20 cellular contexts compared by ENCODE assay signal in genomic region chr17:35159926-35160325, GRCh38. TPM values are rescaled to one million over a fixed set of nuclear protein-coding genes. Genes with fewer than 3 reads are reported as not detected.
DNase-seq lines count a peak whose midpoint lies in the region; ATAC-seq and TF ChIP-seq lines count a peak whose summit lies in the region.
"Had no signal": no experiment of that assay in that cellular context is flagged by ENCODE, and none has a peak within 500 bp of the region (broad histone marks: within the 10 kb centered on the region; RNA-seq: fewer than 3 reads in every experiment).

No MANE protein-coding gene starts in this region.

- no peaks in the 10 kb centered on the region for H3K36me3 Mint-ChIP-seq in activated naive CD4-positive, alpha-beta T cell treated with anti-CD3 and anti-CD28 coated beads, Interleukin-2, amount 50 U/mL, for 24 hours
- H3K36me3 Mint-ChIP-seq in effector memory CD8-positive, alpha-beta T cell (ENCODE audit: insufficient read depth), result peaks cover 9% of the 10 kb centered on the region
- no peaks in the 10 kb centered on the region for H3K36me3 Mint-ChIP-seq in natural killer cell treated with Interleukin-12 subunit alpha and Interleukin-12 subunit beta and Interleukin-15 and Interleukin-18, amount 100 ng/mL, for 72 hours

- H3K4me1 Mint-ChIP-seq in activated naive CD4-positive, alpha-beta T cell treated with anti-CD3 and anti-CD28 coated beads, Interleukin-2, amount 50 U/mL, for 24 hours, result peaks cover 47% of the 10 kb centered on the region
- peaks cover 32 to 41% of the 10 kb centered on the region in 2 donors for H3K4me1 Mint-ChIP-seq in effector memory CD8-positive, alpha-beta T cell (ENCODE audit: low read depth in 2 of 2)
- H3K4me1 Mint-ChIP-seq in natural killer cell treated with Interleukin-12 subunit alpha and Interleukin-12 subunit beta and Interleukin-15 and Interleukin-18, amount 100 ng/mL, for 72 hours (ENCODE audit: low read depth in 2 of 2), result peaks cover 36 to 37% of the 10 kb centered on the region in 2 donors

- no peak for DNase-seq in activated naive CD4-positive, alpha-beta T cell treated with anti-CD3 and anti-CD28 coated beads, Interleukin-2, amount 50 U/mL, for 16 hours
- DNase-seq in RWPE1 (ENCODE audit: low spot score), result no peak
- DNase-seq in effector memory CD8-positive, alpha-beta T cell, result no peak
- DNase-seq in natural killer cell treated with Interleukin-12 subunit alpha and Interleukin-12 subunit beta and Interleukin-15 and Interleukin-18, amount 100 ng/mL, for 72 hours (ENCODE audit: low spot score), result no peak
- DNase-seq in Right ventricle myocardium inferior (ENCODE audit: missing footprints), result no peak
- DNase-seq in DMS 273 (lab: John Stamatoyannopoulos, UW; ENCODE audit: unreplicated experiment), result no peak
- DNase-seq in OCI-M2 (lab: John Stamatoyannopoulos, UW; ENCODE audit: unreplicated experiment), result no peak
- DNase-seq: EL, NCI-H1105, NCI-H1694, NCI-H2107, NCI-H2227 treated with DMSO at 0.1 percent for 48 hours, NCI-H524, SHP77 treated with DMSO at 0.1 percent for 48 hours had no signal

- intact Hi-C loops in Right ventricle myocardium inferior (cut with DNase I), result no loop called here

- peak overlapping the region; percentile 58; the same call in 1 of the 2 replicates for H3K27ac ChIP-seq in RWPE1
- H3K27ac ChIP-seq: BLaER1, KMS-11 had no signal

- no peaks in the 10 kb centered on the region for H3K27me3 Mint-ChIP-seq in activated naive CD4-positive, alpha-beta T cell treated with anti-CD3 and anti-CD28 coated beads, Interleukin-2, amount 50 U/mL, for 24 hours
- H3K27me3 Mint-ChIP-seq in effector memory CD8-positive, alpha-beta T cell, result no peaks in the 10 kb centered on the region
- no peaks in the 10 kb centered on the region for H3K27me3 Mint-ChIP-seq in natural killer cell treated with Interleukin-12 subunit alpha and Interleukin-12 subunit beta and Interleukin-15 and Interleukin-18, amount 100 ng/mL, for 72 hours

- TF ChIP-seq CTCF in RWPE1 (conservative IDR thresholded peaks at IDR 0.05; ENCODE audit: low read depth), result no peak

- peak overlapping the region; percentile 3 for H3K27ac Mint-ChIP-seq in activated naive CD4-positive, alpha-beta T cell treated with anti-CD3 and anti-CD28 coated beads, Interleukin-2, amount 50 U/mL, for 24 hours
- peak overlapping the region; percentile 55 to 66 for H3K27ac Mint-ChIP-seq in effector memory CD8-positive, alpha-beta T cell
- peak overlapping the region; percentile 83 to 85 for H3K27ac Mint-ChIP-seq in natural killer cell treated with Interleukin-12 subunit alpha and Interleukin-12 subunit beta and Interleukin-15 and Interleukin-18, amount 100 ng/mL, for 72 hours

- CTCF ChIA-PET in RWPE1 (lab: Yijun Ruan, JAX), result interaction anchor here (0.9 kb wide), 1 partner anchor 374 kb away, joined by 4 read pairs; no protein-coding TSS in a partner anchor

- no peak for ATAC-seq in effector memory CD8-positive, alpha-beta T cell (replicated peaks)
- no peak for ATAC-seq in natural killer cell treated with Interleukin-12 subunit alpha and Interleukin-12 subunit beta and Interleukin-15 and Interleukin-18, amount 100 ng/mL, for 72 hours
- no peak for ATAC-seq in Right ventricle myocardium inferior
- ATAC-seq: HepG2 had no signal

- no peak overlapping the region for H3K4me3 Mint-ChIP-seq in activated naive CD4-positive, alpha-beta T cell treated with anti-CD3 and anti-CD28 coated beads, Interleukin-2, amount 50 U/mL, for 24 hours
- H3K4me3 Mint-ChIP-seq in effector memory CD8-positive, alpha-beta T cell, result peak overlapping the region; percentile 42 to 68
- peak overlapping the region; percentile 81 for H3K4me3 Mint-ChIP-seq in natural killer cell treated with Interleukin-12 subunit alpha and Interleukin-12 subunit beta and Interleukin-15 and Interleukin-18, amount 100 ng/mL, for 72 hours

- POLR2A ChIA-PET in RWPE1 (lab: Yijun Ruan, JAX; ENCODE audit: low non-redundant PET), result no interaction called here

- H3K9me3 Mint-ChIP-seq in activated naive CD4-positive, alpha-beta T cell treated with anti-CD3 and anti-CD28 coated beads, Interleukin-2, amount 50 U/mL, for 24 hours, result no peaks in the 10 kb centered on the region
- H3K9me3 Mint-ChIP-seq in effector memory CD8-positive, alpha-beta T cell, result no peaks in the 10 kb centered on the region
- no peaks in the 10 kb centered on the region for H3K9me3 Mint-ChIP-seq in natural killer cell treated with Interleukin-12 subunit alpha and Interleukin-12 subunit beta and Interleukin-15 and Interleukin-18, amount 100 ng/mL, for 72 hours

RNA-seq across cellular contexts. Expression of gene UNC45B, which starts 12.3 kb away (rescaled TPM):
- total RNA-seq in natural killer cell treated with Interleukin-12 subunit alpha and Interleukin-12 subunit beta and Interleukin-15 and Interleukin-18, amount 100 ng/mL, for 72 hours, result under 1 TPM in 1 of 2 donors, not detected in 1; 0.14 TPM
- total RNA-seq in Right ventricle myocardium inferior, result 223 TPM
- total RNA-seq: Caco-2, HepG2 had no signal

RNA-seq across cellular contexts. Expression of gene NLE1, which starts 17.8 kb away (rescaled TPM):
- 10 to 100 TPM; 29.2 to 73.1 TPM for total RNA-seq in natural killer cell treated with Interleukin-12 subunit alpha and Interleukin-12 subunit beta and Interleukin-15 and Interleukin-18, amount 100 ng/mL, for 72 hours
- total RNA-seq in Right ventricle myocardium inferior, result 3.1 TPM

RNA-seq across cellular contexts. Expression of gene SLC35G3, which starts 34.3 kb away (rescaled TPM):
- not detected for total RNA-seq in natural killer cell treated with Interleukin-12 subunit alpha and Interleukin-12 subunit beta and Interleukin-15 and Interleukin-18, amount 100 ng/mL, for 72 hours
- not detected for total RNA-seq in Right ventricle myocardium inferior
- total RNA-seq: Caco-2, H1, HepG2 had no signal

RNA-seq across cellular contexts. Expression of gene FNDC8, which starts 38.5 kb away (rescaled TPM):
- not detected for total RNA-seq in natural killer cell treated with Interleukin-12 subunit alpha and Interleukin-12 subunit beta and Interleukin-15 and Interleukin-18, amount 100 ng/mL, for 72 hours
- total RNA-seq in Right ventricle myocardium inferior, result not detected
- total RNA-seq: Caco-2, H1, HepG2 had no signal

RNA-seq across cellular contexts. Expression of gene RAD51D, which starts 40.3 kb away (rescaled TPM):
- total RNA-seq in natural killer cell treated with Interleukin-12 subunit alpha and Interleukin-12 subunit beta and Interleukin-15 and Interleukin-18, amount 100 ng/mL, for 72 hours, result 10 to 100 TPM; 27.8 to 68.3 TPM
- 4.8 TPM for total RNA-seq in Right ventricle myocardium inferior

Comparison
In these comparisons a context has a peak if more than half of its experiments do, and no peak if none do; other contexts are left out.
1. H3K27ac Mint-ChIP-seq: peak in every context shown above with its lines; median percentile 84 in natural killer cell treated with Interleukin-12 subunit alpha and Interleukin-12 subunit beta and Interleukin-15 and Interleukin-18, amount 100 ng/mL, for 72 hours; 60 in effector memory CD8-positive, alpha-beta T cell; 3 in activated naive CD4-positive, alpha-beta T cell treated with anti-CD3 and anti-CD28 coated beads, Interleukin-2, amount 50 U/mL, for 24 hours.
2. RNA of gene UNC45B, which starts 12.3 kb away (total RNA-seq): 223 TPM in Right ventricle myocardium inferior (single experiment); 0.14 TPM in natural killer cell treated with Interleukin-12 subunit alpha and Interleukin-12 subunit beta and Interleukin-15 and Interleukin-18, amount 100 ng/mL, for 72 hours; every median in the first group is over 100 times any median in the second.